ENCODE assay signal across 1 cellular context in the genomic region with DNA sequence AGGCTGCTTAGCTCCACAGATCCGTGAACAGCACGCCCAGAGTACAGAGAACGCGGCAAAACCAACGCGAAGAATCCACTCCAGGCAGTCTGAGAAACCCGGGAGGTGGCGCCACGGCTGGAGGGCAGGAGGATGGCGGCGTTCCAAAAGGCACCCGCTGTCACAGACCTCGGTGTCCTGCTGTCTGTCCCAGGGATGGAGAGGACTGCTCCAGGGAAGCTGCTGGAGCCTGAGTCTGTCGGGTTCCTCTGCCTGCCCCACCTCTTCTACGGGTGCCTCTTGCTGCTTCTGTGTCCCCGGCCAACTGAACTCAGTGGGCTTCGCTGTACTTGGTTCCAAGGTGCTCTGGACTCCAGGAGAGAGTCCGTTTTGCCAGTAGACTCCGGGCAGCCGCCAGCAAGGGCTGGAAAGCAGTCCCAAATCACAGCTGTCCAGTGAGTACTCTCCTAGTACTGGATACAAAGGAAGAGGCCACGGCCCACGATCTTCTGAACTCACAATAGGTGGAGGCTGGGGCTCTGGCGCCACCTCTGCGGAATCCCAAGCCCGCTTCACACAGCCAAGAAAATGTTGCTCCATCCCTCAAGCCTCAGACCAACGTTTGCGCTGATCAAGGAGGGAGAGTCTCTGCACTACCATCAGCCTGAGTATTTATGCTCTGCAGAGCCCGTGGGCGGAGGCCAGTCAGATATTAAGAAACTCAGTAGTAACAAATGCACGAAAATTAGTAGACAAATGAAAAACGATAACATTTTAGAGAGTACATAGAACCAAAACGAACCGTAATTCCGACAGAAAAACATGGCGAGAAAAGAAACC.
TF ChIP-seq lines count a peak whose summit lies in the region.

No MANE protein-coding gene starts in this region.

TF ChIP-seq in HepG2, 621 proteins besides CTCF, POLR2A, EP300 and RAD21 (continued from another document and continues in another):
- TF ChIP-seq NFE2L2 (IDR thresholded peaks at IDR 0.05; ENCODE audit: low read length) (no peak), ZMYM3 (CRISPR knock-in tag; IDR thresholded peaks at IDR 0.05) (peak; percentile 7; the same call in 1 of the 2 replicates), SNRNP70 (IDR thresholded peaks at IDR 0.05; ENCODE audit: low read depth, low read length) (no peak), KDM1A (CRISPR knock-in tag; IDR thresholded peaks at IDR 0.05) (no peak), TMF1 (CRISPR knock-in tag; IDR thresholded peaks at IDR 0.05; ENCODE audit: low read depth) (no peak), ZFX (CRISPR knock-in tag; IDR thresholded peaks at IDR 0.05; ENCODE audit: low read depth) (peak; percentile 50; the same call in 1 of the 2 replicates), ETV5 (CRISPR knock-in tag; IDR thresholded peaks at IDR 0.05; ENCODE audit: borderline replicate concordance) (no peak), RBM22 (optimal IDR thresholded peaks at IDR 0.05; ENCODE audit: low read length) (no peak), MTA1 (CRISPR knock-in tag; IDR thresholded peaks at IDR 0.05; ENCODE audit: borderline replicate concordance) (peak; percentile 47; the same call in 1 of the 2 replicates), REXO4 (CRISPR knock-in tag; IDR thresholded peaks at IDR 0.05; ENCODE audit: borderline replicate concordance) (no peak), ZNF564 (CRISPR knock-in tag; IDR thresholded peaks at IDR 0.05) (no peak), JUN (CRISPR knock-in tag; IDR thresholded peaks at IDR 0.05) (no peak), ZNF260 (CRISPR knock-in tag; IDR thresholded peaks at IDR 0.05; ENCODE audit: borderline replicate concordance, low read depth) (no peak), CEBPB (IDR thresholded peaks at IDR 0.05; ENCODE audit: borderline replicate concordance, low read depth, low read length) (no peak), ZFP82 (CRISPR knock-in tag; IDR thresholded peaks at IDR 0.05; ENCODE audit: borderline replicate concordance) (peak; percentile 77; the same call in 1 of the 2 replicates), YY1 (IDR thresholded peaks at IDR 0.05; ENCODE audit: insufficient read depth, insufficient replicate concordance, low read depth, low read length) (peak; percentile 50), HDAC1 (CRISPR knock-in tag; IDR thresholded peaks at IDR 0.05) (peak; percentile 23), SNAPC5 (CRISPR knock-in tag; IDR thresholded peaks at IDR 0.05; ENCODE audit: borderline replicate concordance) (0 out of 2 replicates have a peak, but pooled peaks have one; percentile 29), ZNF780A (CRISPR knock-in tag; IDR thresholded peaks at IDR 0.05) (no peak), IRX3 (CRISPR knock-in tag; IDR thresholded peaks at IDR 0.05; ENCODE audit: borderline replicate concordance, low read depth) (no peak; the same call in 1 of the 2 replicates), POLR2AphosphoS5 (IDR thresholded peaks at IDR 0.05; ENCODE audit: low read depth, low read length) (no peak), ZNF451 (CRISPR knock-in tag; IDR thresholded peaks at IDR 0.05) (no peak), SP2 (CRISPR knock-in tag; IDR thresholded peaks at IDR 0.05) (no peak), ZNF605 (CRISPR knock-in tag; IDR thresholded peaks at IDR 0.05) (peak; percentile 44), ZNF3 (CRISPR knock-in tag; IDR thresholded peaks at IDR 0.05) (no peak), ZSCAN20 (CRISPR knock-in tag; IDR thresholded peaks at IDR 0.05; ENCODE audit: borderline replicate concordance) (no peak), JUND (CRISPR knock-in tag; IDR thresholded peaks at IDR 0.05) (no peak), ERF (CRISPR knock-in tag; IDR thresholded peaks at IDR 0.05) (no peak), ASH2L (IDR thresholded peaks at IDR 0.05; ENCODE audit: insufficient read length, low read depth, low read length) (peak; percentile 62), REL (CRISPR knock-in tag; conservative IDR thresholded peaks at IDR 0.05) (no peak), AHR (CRISPR knock-in tag; IDR thresholded peaks at IDR 0.05) (no peak), ETS1 (CRISPR knock-in tag; IDR thresholded peaks at IDR 0.05) (no peak), ZNF879 (CRISPR knock-in tag; IDR thresholded peaks at IDR 0.05) (no peak), ZNF75D (CRISPR knock-in tag; IDR thresholded peaks at IDR 0.05; ENCODE audit: borderline replicate concordance) (no peak), ZFP91 (CRISPR knock-in tag; IDR thresholded peaks at IDR 0.05; ENCODE audit: borderline replicate concordance) (peak; percentile 52; the same call in 1 of the 2 replicates), SRY (CRISPR knock-in tag; IDR thresholded peaks at IDR 0.05) (0 out of 2 replicates have a peak, but pooled peaks have one; percentile 57), TSC22D2 (CRISPR knock-in tag; IDR thresholded peaks at IDR 0.05; ENCODE audit: borderline replicate concordance) (no peak), NCOA1 (CRISPR knock-in tag; IDR thresholded peaks at IDR 0.05) (no peak), TARDBP (CRISPR knock-in tag; IDR thresholded peaks at IDR 0.05) (no peak)
- TF ChIP-seq, protein P1, sequence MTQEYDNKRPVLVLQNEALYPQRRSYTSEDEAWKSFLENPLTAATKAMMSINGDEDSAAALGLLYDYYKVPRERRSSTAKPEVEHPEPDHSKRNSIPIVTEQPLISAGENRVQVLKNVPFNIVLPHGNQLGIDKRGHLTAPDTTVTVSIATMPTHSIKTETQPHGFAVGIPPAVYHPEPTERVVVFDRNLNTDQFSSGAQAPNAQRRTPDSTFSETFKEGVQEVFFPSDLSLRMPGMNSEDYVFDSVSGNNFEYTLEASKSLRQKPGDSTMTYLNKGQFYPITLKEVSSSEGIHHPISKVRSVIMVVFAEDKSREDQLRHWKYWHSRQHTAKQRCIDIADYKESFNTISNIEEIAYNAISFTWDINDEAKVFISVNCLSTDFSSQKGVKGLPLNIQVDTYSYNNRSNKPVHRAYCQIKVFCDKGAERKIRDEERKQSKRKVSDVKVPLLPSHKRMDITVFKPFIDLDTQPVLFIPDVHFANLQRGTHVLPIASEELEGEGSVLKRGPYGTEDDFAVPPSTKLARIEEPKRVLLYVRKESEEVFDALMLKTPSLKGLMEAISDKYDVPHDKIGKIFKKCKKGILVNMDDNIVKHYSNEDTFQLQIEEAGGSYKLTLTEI (CRISPR knock-in tag; conservative IDR thresholded peaks at IDR 0.05): no peak
- TF ChIP-seq, protein P2, sequence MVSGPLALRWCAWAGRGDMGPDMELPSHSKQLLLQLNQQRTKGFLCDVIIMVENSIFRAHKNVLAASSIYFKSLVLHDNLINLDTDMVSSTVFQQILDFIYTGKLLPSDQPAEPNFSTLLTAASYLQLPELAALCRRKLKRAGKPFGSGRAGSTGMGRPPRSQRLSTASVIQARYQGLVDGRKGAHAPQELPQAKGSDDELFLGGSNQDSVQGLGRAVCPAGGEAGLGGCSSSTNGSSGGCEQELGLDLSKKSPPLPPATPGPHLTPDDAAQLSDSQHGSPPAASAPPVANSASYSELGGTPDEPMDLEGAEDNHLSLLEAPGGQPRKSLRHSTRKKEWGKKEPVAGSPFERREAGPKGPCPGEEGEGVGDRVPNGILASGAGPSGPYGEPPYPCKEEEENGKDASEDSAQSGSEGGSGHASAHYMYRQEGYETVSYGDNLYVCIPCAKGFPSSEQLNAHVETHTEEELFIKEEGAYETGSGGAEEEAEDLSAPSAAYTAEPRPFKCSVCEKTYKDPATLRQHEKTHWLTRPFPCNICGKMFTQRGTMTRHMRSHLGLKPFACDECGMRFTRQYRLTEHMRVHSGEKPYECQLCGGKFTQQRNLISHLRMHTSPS (CRISPR knock-in tag; IDR thresholded peaks at IDR 0.05; ENCODE audit: low read depth): 0 out of 2 replicates have a peak, but pooled peaks have one; percentile 2
- TF ChIP-seq, protein P3, sequence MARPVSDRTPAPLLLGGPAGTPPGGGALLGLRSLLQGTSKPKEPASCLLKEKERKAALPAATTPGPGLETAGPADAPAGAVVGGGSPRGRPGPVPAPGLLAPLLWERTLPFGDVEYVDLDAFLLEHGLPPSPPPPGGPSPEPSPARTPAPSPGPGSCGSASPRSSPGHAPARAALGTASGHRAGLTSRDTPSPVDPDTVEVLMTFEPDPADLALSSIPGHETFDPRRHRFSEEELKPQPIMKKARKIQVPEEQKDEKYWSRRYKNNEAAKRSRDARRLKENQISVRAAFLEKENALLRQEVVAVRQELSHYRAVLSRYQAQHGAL (CRISPR knock-in tag; IDR thresholded peaks at IDR 0.05; ENCODE audit: not compliant biosample characterization): no peak
- TF ChIP-seq, protein P4, sequence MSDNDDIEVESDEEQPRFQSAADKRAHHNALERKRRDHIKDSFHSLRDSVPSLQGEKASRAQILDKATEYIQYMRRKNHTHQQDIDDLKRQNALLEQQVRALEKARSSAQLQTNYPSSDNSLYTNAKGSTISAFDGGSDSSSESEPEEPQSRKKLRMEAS (IDR thresholded peaks at IDR 0.05): no peak; the same call in 1 of the 2 replicates
- TF ChIP-seq, protein P5, sequence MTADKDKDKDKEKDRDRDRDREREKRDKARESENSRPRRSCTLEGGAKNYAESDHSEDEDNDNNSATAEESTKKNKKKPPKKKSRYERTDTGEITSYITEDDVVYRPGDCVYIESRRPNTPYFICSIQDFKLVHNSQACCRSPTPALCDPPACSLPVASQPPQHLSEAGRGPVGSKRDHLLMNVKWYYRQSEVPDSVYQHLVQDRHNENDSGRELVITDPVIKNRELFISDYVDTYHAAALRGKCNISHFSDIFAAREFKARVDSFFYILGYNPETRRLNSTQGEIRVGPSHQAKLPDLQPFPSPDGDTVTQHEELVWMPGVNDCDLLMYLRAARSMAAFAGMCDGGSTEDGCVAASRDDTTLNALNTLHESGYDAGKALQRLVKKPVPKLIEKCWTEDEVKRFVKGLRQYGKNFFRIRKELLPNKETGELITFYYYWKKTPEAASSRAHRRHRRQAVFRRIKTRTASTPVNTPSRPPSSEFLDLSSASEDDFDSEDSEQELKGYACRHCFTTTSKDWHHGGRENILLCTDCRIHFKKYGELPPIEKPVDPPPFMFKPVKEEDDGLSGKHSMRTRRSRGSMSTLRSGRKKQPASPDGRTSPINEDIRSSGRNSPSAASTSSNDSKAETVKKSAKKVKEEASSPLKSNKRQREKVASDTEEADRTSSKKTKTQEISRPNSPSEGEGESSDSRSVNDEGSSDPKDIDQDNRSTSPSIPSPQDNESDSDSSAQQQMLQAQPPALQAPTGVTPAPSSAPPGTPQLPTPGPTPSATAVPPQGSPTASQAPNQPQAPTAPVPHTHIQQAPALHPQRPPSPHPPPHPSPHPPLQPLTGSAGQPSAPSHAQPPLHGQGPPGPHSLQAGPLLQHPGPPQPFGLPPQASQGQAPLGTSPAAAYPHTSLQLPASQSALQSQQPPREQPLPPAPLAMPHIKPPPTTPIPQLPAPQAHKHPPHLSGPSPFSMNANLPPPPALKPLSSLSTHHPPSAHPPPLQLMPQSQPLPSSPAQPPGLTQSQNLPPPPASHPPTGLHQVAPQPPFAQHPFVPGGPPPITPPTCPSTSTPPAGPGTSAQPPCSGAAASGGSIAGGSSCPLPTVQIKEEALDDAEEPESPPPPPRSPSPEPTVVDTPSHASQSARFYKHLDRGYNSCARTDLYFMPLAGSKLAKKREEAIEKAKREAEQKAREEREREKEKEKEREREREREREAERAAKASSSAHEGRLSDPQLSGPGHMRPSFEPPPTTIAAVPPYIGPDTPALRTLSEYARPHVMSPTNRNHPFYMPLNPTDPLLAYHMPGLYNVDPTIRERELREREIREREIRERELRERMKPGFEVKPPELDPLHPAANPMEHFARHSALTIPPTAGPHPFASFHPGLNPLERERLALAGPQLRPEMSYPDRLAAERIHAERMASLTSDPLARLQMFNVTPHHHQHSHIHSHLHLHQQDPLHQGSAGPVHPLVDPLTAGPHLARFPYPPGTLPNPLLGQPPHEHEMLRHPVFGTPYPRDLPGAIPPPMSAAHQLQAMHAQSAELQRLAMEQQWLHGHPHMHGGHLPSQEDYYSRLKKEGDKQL (CRISPR knock-in tag; IDR thresholded peaks at IDR 0.05; ENCODE audit: low read depth): no peak
- TF ChIP-seq, protein P6, sequence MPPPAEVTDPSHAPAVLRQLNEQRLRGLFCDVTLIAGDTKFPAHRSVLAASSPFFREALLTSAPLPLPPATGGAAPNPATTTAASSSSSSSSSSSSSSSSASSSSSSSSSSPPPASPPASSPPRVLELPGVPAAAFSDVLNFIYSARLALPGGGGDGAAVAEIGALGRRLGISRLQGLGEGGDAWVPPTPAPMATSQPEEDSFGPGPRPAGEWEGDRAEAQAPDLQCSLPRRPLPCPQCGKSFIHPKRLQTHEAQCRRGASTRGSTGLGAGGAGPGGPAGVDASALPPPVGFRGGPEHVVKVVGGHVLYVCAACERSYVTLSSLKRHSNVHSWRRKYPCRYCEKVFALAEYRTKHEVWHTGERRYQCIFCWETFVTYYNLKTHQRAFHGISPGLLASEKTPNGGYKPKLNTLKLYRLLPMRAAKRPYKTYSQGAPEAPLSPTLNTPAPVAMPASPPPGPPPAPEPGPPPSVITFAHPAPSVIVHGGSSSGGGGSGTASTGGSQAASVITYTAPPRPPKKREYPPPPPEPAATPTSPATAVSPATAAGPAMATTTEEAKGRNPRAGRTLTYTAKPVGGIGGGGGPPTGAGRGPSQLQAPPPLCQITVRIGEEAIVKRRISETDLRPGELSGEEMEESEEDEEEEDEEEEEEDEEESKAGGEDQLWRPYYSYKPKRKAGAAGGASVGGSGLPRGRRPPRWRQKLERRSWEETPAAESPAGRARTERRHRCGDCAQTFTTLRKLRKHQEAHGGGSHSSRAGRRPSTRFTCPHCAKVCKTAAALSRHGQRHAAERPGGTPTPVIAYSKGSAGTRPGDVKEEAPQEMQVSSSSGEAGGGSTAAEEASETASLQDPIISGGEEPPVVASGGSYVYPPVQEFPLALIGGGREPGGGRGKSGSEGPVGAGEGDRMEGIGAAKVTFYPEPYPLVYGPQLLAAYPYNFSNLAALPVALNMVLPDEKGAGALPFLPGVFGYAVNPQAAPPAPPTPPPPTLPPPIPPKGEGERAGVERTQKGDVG (CRISPR knock-in tag; IDR thresholded peaks at IDR 0.05; ENCODE audit: borderline replicate concordance): peak; percentile 46; the same call in 1 of the 2 replicates
